Comparison of ENCODE assay signal across 8 cellular contexts in the genomic region with DNA sequence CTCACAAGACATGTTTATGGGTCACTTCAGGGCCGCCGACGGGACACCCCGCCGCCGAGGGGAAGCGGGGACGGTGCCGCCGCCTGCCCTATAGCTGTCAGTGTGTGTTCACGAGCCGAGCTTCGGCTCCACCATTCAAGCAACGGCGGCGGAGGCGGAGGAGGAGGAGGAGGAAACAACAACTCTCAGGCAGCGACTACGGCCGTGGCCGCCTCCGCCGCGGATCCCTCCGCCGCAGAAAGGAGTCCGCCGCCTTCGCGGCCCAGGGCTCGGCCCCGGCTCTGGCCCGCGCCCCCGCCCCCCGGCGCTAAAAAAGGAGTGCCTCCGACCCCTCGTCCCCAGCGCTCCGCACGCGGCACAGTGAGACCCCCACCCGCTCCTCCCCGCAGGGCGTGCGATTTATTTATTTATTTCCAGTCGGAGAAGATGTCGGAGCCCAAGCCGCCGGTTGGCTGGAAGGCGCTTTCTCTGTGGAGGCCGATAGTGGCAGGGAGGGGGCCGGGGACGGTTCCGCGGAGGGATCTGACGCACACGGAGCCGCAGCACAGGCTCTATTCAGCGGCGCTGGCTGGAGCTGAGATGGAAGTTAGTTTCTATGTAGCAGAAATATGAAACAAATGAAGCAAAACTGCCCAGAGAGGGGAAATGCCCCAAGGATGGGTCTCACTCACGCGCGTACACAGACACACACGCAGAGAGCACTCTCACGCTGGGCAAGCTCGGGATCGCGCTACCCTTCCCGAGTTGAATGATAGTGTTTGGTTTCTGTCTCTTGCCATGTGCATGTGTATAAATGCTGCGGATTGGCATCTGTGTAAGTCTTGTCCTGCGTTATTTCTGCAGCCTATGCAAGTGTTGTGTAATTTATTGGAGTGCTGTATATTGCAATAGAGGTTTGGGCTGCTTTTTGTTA.
DNase-seq lines count a peak whose midpoint lies in the region; ATAC-seq and TF ChIP-seq lines count a peak whose summit lies in the region.

A gene (minus strand): TSS at position 198 of the 913 bp plus-strand sequence. CDS start 186 bp downstream, at position 12.

- ATAC-seq in GM19043 (IDR thresholded peaks at IDR 0.05; ENCODE audit: low read depth, unreplicated experiment) (peak; percentile 55), HG03354 (IDR thresholded peaks at IDR 0.05; ENCODE audit: poor library complexity, severe bottlenecking, unreplicated experiment) (peak; percentile 75)

- TF ChIP-seq CTCF in AG10803 (conservative IDR thresholded peaks at IDR 0.05; ENCODE audit: low read length), result no peak

- H3K4me3 ChIP-seq in AG10803 (ENCODE audit: low read length), result peak within 1 kb of the TSS; percentile 82

- DNase-seq in AG10803 (ENCODE audit: low read depth) (peak; percentile 99), NCI-H446 (lab: John Stamatoyannopoulos, UW) (peak; percentile 89 to 94), islet precursor cell (peak; percentile 95)
- DNase-seq in activated CD4-positive, CD25-positive, alpha-beta regulatory T cell treated with anti-CD3 and anti-CD28 coated beads, Interleukin-2, amount 50 U/mL, for 16 hours (ENCODE audit: low read depth, low spot score), result peak; percentile 81
- peak; percentile 93 for DNase-seq in central memory CD4-positive, alpha-beta T cell
- DNase-seq in stimulated activated CD4-positive, alpha-beta T cell treated with anti-CD3 and anti-CD28 coated beads, Interleukin-12 subunit alpha, Interleukin-12 subunit beta, amount 100 ng/mL, for 4 hours, result peak; percentile 90

Comparison
In these comparisons a context has a peak if more than half of its experiments do, and no peak if none do; other contexts are left out.
1. Peak in every context shown above with its lines: DNase-seq, ATAC-seq and H3K4me3 ChIP-seq.